21 cellular contexts compared by ENCODE assay signal in genomic region chr3:171366043-171366442, GRCh38.
"Had no signal": no experiment of that assay in that cellular context is flagged by ENCODE, and none has a peak within 500 bp of the region (broad histone marks: within the 10 kb centered on the region; RNA-seq: fewer than 3 reads in every experiment).

No MANE protein-coding gene starts in this region.

- DNase-seq: dermis blood vessel endothelial cell; dorsolateral prefrontal cortex; effector CD4-positive, alpha-beta T cell; effector memory CD4-positive, alpha-beta T cell; foreskin keratinocyte; glutamatergic neuron; head of caudate nucleus; heart right ventricle; hippocampal formation; left cardiac atrium; left lung; left ventricle myocardium superior; lower lobe of right lung; mesenchymal stem cell; mucosa of descending colon; naive B cell; naive thymus-derived CD8-positive, alpha-beta T cell had no signal

- H3K4me1 Mint-ChIP-seq: naive B cell had no signal

- H3K9me3 Mint-ChIP-seq: mesothelial cell of epicardium; naive B cell; naive thymus-derived CD8-positive, alpha-beta T cell had no signal

- H3K36me3 Mint-ChIP-seq: mesothelial cell of epicardium, naive B cell had no signal

- H3K27ac ChIP-seq: coronary artery, esophagus muscularis mucosa, foreskin keratinocyte, gastroesophageal sphincter, heart right ventricle, left lung, lower lobe of right lung had no signal

- H3K4me3 Mint-ChIP-seq: mesothelial cell of epicardium; naive B cell; naive thymus-derived CD8-positive, alpha-beta T cell had no signal

- H3K4me3 ChIP-seq: coronary artery, dorsolateral prefrontal cortex, esophagus muscularis mucosa, gastroesophageal sphincter, heart right ventricle, left lung, lower lobe of right lung, mucosa of descending colon had no signal

- H3K27me3 Mint-ChIP-seq: naive B cell; naive thymus-derived CD8-positive, alpha-beta T cell had no signal

- H3K27ac Mint-ChIP-seq: naive B cell had no signal
